ENCODE assay signal across 31 cellular contexts in genomic region chr11:45616802-45617549, GRCh38. TPM values are rescaled to one million over a fixed set of nuclear protein-coding genes. Genes with fewer than 3 reads are reported as not detected.
"Had no signal": no experiment of that assay in that cellular context is flagged by ENCODE, and none has a peak within 500 bp of the region (broad histone marks: within the 10 kb centered on the region; RNA-seq: fewer than 3 reads in every experiment).

No MANE protein-coding gene starts in this region.

- H3K36me3 Mint-ChIP-seq: activated naive CD4-positive, alpha-beta T cell treated with anti-CD3 and anti-CD28 coated beads, Interleukin-2, amount 50 U/mL, for 24 hours; activated naive CD8-positive, alpha-beta T cell treated with anti-CD3 and anti-CD28 coated beads for 36 hours; brain had no signal

- H3K4me3 ChIP-seq: adrenal gland, ascending aorta, breast epithelium, coronary artery, dorsolateral prefrontal cortex, gastrocnemius medialis, heart left ventricle had no signal

- H3K27ac ChIP-seq: adrenal gland, ascending aorta, breast epithelium, coronary artery, dorsolateral prefrontal cortex, foreskin keratinocyte, gastrocnemius medialis, heart left ventricle had no signal

- H3K9me3 ChIP-seq: adrenal gland, gastrocnemius medialis had no signal

- DNase-seq: activated CD4-positive, alpha-beta memory T cell treated with anti-CD3 and anti-CD28 coated beads, Interleukin-2, amount 10 ng/mL, durations not matched to agents 7 days and 5 days; activated CD4-positive, alpha-beta T cell treated with anti-CD3 and anti-CD28 coated beads for 1 hour; activated CD4-positive, alpha-beta T cell treated with anti-CD3 and anti-CD28 coated beads for 4 hours; activated CD4-positive, alpha-beta T cell treated with anti-CD3 and anti-CD28 coated beads, Interleukin-2, amount 10 ng/mL, durations not matched to agents 7 days and 5 days; activated CD4-positive, alpha-beta T cell treated with anti-CD3 and anti-CD28 coated beads, Interleukin-2, amount 50 U/mL, for 4 hours; activated effector memory CD4-positive, alpha-beta T cell treated with anti-CD3 and anti-CD28 coated beads, Interleukin-2, amount 50 U/mL, for 16 hours; activated naive CD4-positive, alpha-beta T cell treated with anti-CD3 and anti-CD28 coated beads for 36 hours; activated naive CD8-positive, alpha-beta T cell treated with anti-CD3 and anti-CD28 coated beads for 36 hours; activated naive CD8-positive, alpha-beta T cell treated with anti-CD3 and anti-CD28 coated beads, Interleukin-2, amount 50 U/mL, for 24 hours; activated T-cell treated with anti-CD3 and anti-CD28 coated beads, Interleukin-2, amount 50 U/mL, for 1 hour; activated T-cell treated with anti-CD3 and anti-CD28 coated beads, Interleukin-2, amount 50 U/mL, for 48 hours; adrenal gland; dorsolateral prefrontal cortex; foreskin keratinocyte; gastrocnemius medialis; glutamatergic neuron; heart left ventricle; T-helper 1 cell; T-helper 17 cell; T1000 had no signal

- H3K36me3 ChIP-seq: adrenal gland, ascending aorta, breast epithelium, gastrocnemius medialis, heart left ventricle had no signal

- H3K4me1 Mint-ChIP-seq: activated CD4-positive, alpha-beta memory T cell treated with anti-CD3 and anti-CD28 coated beads, Interleukin-2, amount 10 ng/mL, durations not matched to agents 7 days and 5 days; activated CD4-positive, alpha-beta T cell treated with anti-CD3 and anti-CD28 coated beads, Interleukin-2, amount 10 ng/mL, durations not matched to agents 7 days and 5 days; activated naive CD4-positive, alpha-beta T cell treated with anti-CD3 and anti-CD28 coated beads, Interleukin-2, amount 50 U/mL, for 24 hours; activated naive CD8-positive, alpha-beta T cell treated with anti-CD3 and anti-CD28 coated beads for 36 hours; activated naive CD8-positive, alpha-beta T cell treated with anti-CD3 and anti-CD28 coated beads, Interleukin-2, amount 50 U/mL, for 24 hours; central memory CD8-positive, alpha-beta T cell; T-helper 17 cell had no signal

- H3K4me1 ChIP-seq: adrenal gland, ascending aorta, breast epithelium, foreskin keratinocyte had no signal

- H3K27ac Mint-ChIP-seq: activated CD4-positive, alpha-beta memory T cell treated with anti-CD3 and anti-CD28 coated beads, Interleukin-2, amount 10 ng/mL, durations not matched to agents 7 days and 5 days; activated CD4-positive, alpha-beta T cell treated with anti-CD3 and anti-CD28 coated beads, Interleukin-2, amount 10 ng/mL, durations not matched to agents 7 days and 5 days; activated naive CD4-positive, alpha-beta T cell treated with anti-CD3 and anti-CD28 coated beads for 36 hours; activated naive CD4-positive, alpha-beta T cell treated with anti-CD3 and anti-CD28 coated beads, Interleukin-2, amount 50 U/mL, for 24 hours; activated naive CD8-positive, alpha-beta T cell treated with anti-CD3 and anti-CD28 coated beads for 36 hours; activated naive CD8-positive, alpha-beta T cell treated with anti-CD3 and anti-CD28 coated beads, Interleukin-2, amount 50 U/mL, for 24 hours; activated T-helper 1 cell treated with anti-CD3 and anti-CD28 coated beads, Interleukin-12 subunit alpha, Interleukin-12 subunit beta, Interleukin-2, Interleukin-4 antibody, amounts not matched to agents 30 ng/mL and 10 ng/mL and 1 ng/mL, durations not matched to agents 14 hours and 24 hours and 36 hours; activated T-helper 2 cell treated with anti-CD3 and anti-CD28 coated beads, Interferon-gamma antibody, Interleukin-2, Interleukin-4, amounts not matched to agents 10 μg/mL and 5 μg/mL and 100 μg/mL, durations not matched to agents 14 hours and 24 hours and 36 hours; dendritic cell treated with granulocyte-macrophage colony-stimulating factor and Interleukin-4, amounts not matched to agents 40 ng/mL and 50 ng/mL, for 4 days; T-helper 17 cell; T-helper 2 cell treated with Interferon-gamma antibody and Interleukin-4, amounts not matched to agents 5 μg/mL and 100 μg/mL, for 36 hours had no signal

- H3K4me3 Mint-ChIP-seq: activated CD4-positive, alpha-beta memory T cell treated with anti-CD3 and anti-CD28 coated beads, Interleukin-2, amount 10 ng/mL, durations not matched to agents 7 days and 5 days; activated CD4-positive, alpha-beta T cell treated with anti-CD3 and anti-CD28 coated beads, Interleukin-2, amount 10 ng/mL, durations not matched to agents 7 days and 5 days; activated naive CD4-positive, alpha-beta T cell treated with anti-CD3 and anti-CD28 coated beads for 36 hours; activated naive CD4-positive, alpha-beta T cell treated with anti-CD3 and anti-CD28 coated beads, Interleukin-2, amount 50 U/mL, for 24 hours; activated naive CD8-positive, alpha-beta T cell treated with anti-CD3 and anti-CD28 coated beads for 36 hours; activated naive CD8-positive, alpha-beta T cell treated with anti-CD3 and anti-CD28 coated beads, Interleukin-2, amount 50 U/mL, for 24 hours; activated T-helper 1 cell treated with anti-CD3 and anti-CD28 coated beads, Interleukin-12 subunit alpha, Interleukin-12 subunit beta, Interleukin-2, Interleukin-4 antibody, amounts not matched to agents 30 ng/mL and 10 ng/mL and 1 ng/mL, durations not matched to agents 14 hours and 24 hours and 36 hours; brain; central memory CD8-positive, alpha-beta T cell; dendritic cell treated with granulocyte-macrophage colony-stimulating factor and Interleukin-4, amounts not matched to agents 40 ng/mL and 50 ng/mL, for 4 days; T-helper 17 cell; T-helper 2 cell treated with Interferon-gamma antibody and Interleukin-4, amounts not matched to agents 5 μg/mL and 100 μg/mL, for 36 hours had no signal

- ATAC-seq: activated naive CD8-positive, alpha-beta T cell treated with anti-CD3 and anti-CD28 coated beads, Interleukin-2, amount 50 U/mL, for 24 hours; esophagus mucosa; foreskin keratinocyte; gastrocnemius medialis; heart left ventricle; T-helper 17 cell had no signal

- H3K9me3 Mint-ChIP-seq: activated naive CD8-positive, alpha-beta T cell treated with anti-CD3 and anti-CD28 coated beads for 36 hours; activated naive CD8-positive, alpha-beta T cell treated with anti-CD3 and anti-CD28 coated beads, Interleukin-2, amount 50 U/mL, for 24 hours; central memory CD8-positive, alpha-beta T cell had no signal

- H3K27me3 ChIP-seq: adrenal gland, ascending aorta, foreskin keratinocyte had no signal

RNA-seq across cellular contexts. Expression of gene CHST1, which starts 48.4 kb away (rescaled TPM):
- total RNA-seq: activated CD4-positive, alpha-beta memory T cell treated with anti-CD3 and anti-CD28 coated beads, Interleukin-2, amount 10 ng/mL, durations not matched to agents 7 days and 5 days; activated CD4-positive, alpha-beta T cell treated with anti-CD3 and anti-CD28 coated beads, Interleukin-2, amount 10 ng/mL, durations not matched to agents 7 days and 5 days; activated naive CD4-positive, alpha-beta T cell treated with anti-CD3 and anti-CD28 coated beads for 36 hours; activated naive CD8-positive, alpha-beta T cell treated with anti-CD3 and anti-CD28 coated beads for 36 hours; foreskin keratinocyte; T-helper 17 cell had no signal
- polyA plus RNA-seq: foreskin keratinocyte had no signal
